Comparison of ENCODE assay signal across 16 cellular contexts in genomic region chr13:106331116-106331515, GRCh38.
DNase-seq lines count a peak whose midpoint lies in the region; ATAC-seq and TF ChIP-seq lines count a peak whose summit lies in the region.
"Had no signal": no experiment of that assay in that cellular context is flagged by ENCODE, and none has a peak within 500 bp of the region (broad histone marks: within the 10 kb centered on the region; RNA-seq: fewer than 3 reads in every experiment).

No MANE protein-coding gene starts in this region.

- CTCF ChIA-PET in CD8-positive, alpha-beta T cell (lab: Charles Lee) = no interaction called here

- peak; percentile 13 for DNase-seq in Ammon's horn (ENCODE audit: low spot score)
- DNase-seq in COLO668 (lab: John Stamatoyannopoulos, UW; ENCODE audit: unreplicated experiment) = peak; percentile 75
- peak; percentile 7 for DNase-seq in inferior parietal cortex (ENCODE audit: extremely low spot score)
- DNase-seq in stimulated activated effector memory CD8-positive, alpha-beta T cell treated with anti-CD3 and anti-CD28 coated beads, Interleukin-12 subunit alpha, Interleukin-12 subunit beta, amount 100 ng/mL, for 72 hours (ENCODE audit: low spot score in 2 of 2) = no peak
- no peak for DNase-seq in activated naive CD4-positive, alpha-beta T cell (lab: John Stamatoyannopoulos, UW)
- no peak for DNase-seq in SW 1271 (lab: John Stamatoyannopoulos, UW)
- no peak for DNase-seq in CD8-positive, alpha-beta T cell
- DNase-seq: ACHN; Calu3; CD4-positive, alpha-beta T cell; GF-D8; KBM-7 had no signal

- no peak overlapping the region for H3K4me3 ChIP-seq in CD8-positive, alpha-beta T cell (ENCODE audit: low read depth, low read length)
- H3K4me3 ChIP-seq: HAP-1 had no signal

- H3K27ac Mint-ChIP-seq in stimulated activated effector memory CD8-positive, alpha-beta T cell treated with anti-CD3 and anti-CD28 coated beads, Interleukin-12 subunit alpha, Interleukin-12 subunit beta, amount 100 ng/mL, for 72 hours = no peak overlapping the region
- H3K27ac Mint-ChIP-seq in CD8-positive, alpha-beta T cell = no peak overlapping the region
- H3K27ac Mint-ChIP-seq: CD4-positive, alpha-beta T cell; IgD-negative memory B cell had no signal

- POLR2A ChIA-PET in CD8-positive, alpha-beta T cell (lab: Charles Lee) = no interaction called here

- H3K27me3 Mint-ChIP-seq in CD8-positive, alpha-beta T cell (ENCODE audit: low read depth) = no peaks in the 10 kb centered on the region
- H3K27me3 Mint-ChIP-seq: CD4-positive, alpha-beta T cell; IgD-negative memory B cell had no signal

- no peak for TF ChIP-seq CTCF in CD8-positive, alpha-beta T cell (IDR thresholded peaks at IDR 0.05)

- H3K36me3 ChIP-seq in CD8-positive, alpha-beta T cell (ENCODE audit: insufficient read depth, low read length) = no peaks in the 10 kb centered on the region
- H3K36me3 ChIP-seq: HAP-1 had no signal

- no peaks in the 10 kb centered on the region for H3K36me3 Mint-ChIP-seq in stimulated activated effector memory CD8-positive, alpha-beta T cell treated with anti-CD3 and anti-CD28 coated beads, Interleukin-12 subunit alpha, Interleukin-12 subunit beta, amount 100 ng/mL, for 72 hours
- no peaks in the 10 kb centered on the region for H3K36me3 Mint-ChIP-seq in CD8-positive, alpha-beta T cell
- H3K36me3 Mint-ChIP-seq: IgD-negative memory B cell had no signal

- no peaks in the 10 kb centered on the region for H3K9me3 ChIP-seq in CD8-positive, alpha-beta T cell (ENCODE audit: low read length)
- H3K9me3 ChIP-seq: HAP-1 had no signal

- H3K4me3 Mint-ChIP-seq in stimulated activated effector memory CD8-positive, alpha-beta T cell treated with anti-CD3 and anti-CD28 coated beads, Interleukin-12 subunit alpha, Interleukin-12 subunit beta, amount 100 ng/mL, for 72 hours = no peak overlapping the region
- no peak overlapping the region for H3K4me3 Mint-ChIP-seq in CD8-positive, alpha-beta T cell
- H3K4me3 Mint-ChIP-seq: CD4-positive, alpha-beta T cell; IgD-negative memory B cell had no signal

- no peak overlapping the region for H3K27ac ChIP-seq in CD8-positive, alpha-beta T cell (ENCODE audit: low read depth, low read length)
- H3K27ac ChIP-seq: C4-2B had no signal

- H3K4me1 Mint-ChIP-seq in stimulated activated effector memory CD8-positive, alpha-beta T cell treated with anti-CD3 and anti-CD28 coated beads, Interleukin-12 subunit alpha, Interleukin-12 subunit beta, amount 100 ng/mL, for 72 hours = no peaks in the 10 kb centered on the region
- H3K4me1 Mint-ChIP-seq in CD8-positive, alpha-beta T cell (ENCODE audit: low read depth) = no peaks in the 10 kb centered on the region
- H3K4me1 Mint-ChIP-seq: IgD-negative memory B cell had no signal

- intact Hi-C loops in CD8-positive, alpha-beta T cell (cut with DNase I, micrococcal nuclease) = no loop called here

- no peaks in the 10 kb centered on the region for H3K9me3 Mint-ChIP-seq in stimulated activated effector memory CD8-positive, alpha-beta T cell treated with anti-CD3 and anti-CD28 coated beads, Interleukin-12 subunit alpha, Interleukin-12 subunit beta, amount 100 ng/mL, for 72 hours
- no peaks in the 10 kb centered on the region for H3K9me3 Mint-ChIP-seq in CD8-positive, alpha-beta T cell
- H3K9me3 Mint-ChIP-seq: IgD-negative memory B cell had no signal

- peaks cover 3% of the 10 kb centered on the region for H3K27me3 ChIP-seq in CD8-positive, alpha-beta T cell (ENCODE audit: insufficient read depth, low read length)

- ATAC-seq in stimulated activated effector memory CD8-positive, alpha-beta T cell treated with anti-CD3 and anti-CD28 coated beads, Interleukin-12 subunit alpha, Interleukin-12 subunit beta, amount 100 ng/mL, for 72 hours = peak; percentile 13
- no peak for ATAC-seq in CD8-positive, alpha-beta T cell
- ATAC-seq: HepG2 had no signal

- no peaks in the 10 kb centered on the region for H3K4me1 ChIP-seq in CD8-positive, alpha-beta T cell (ENCODE audit: insufficient read depth, low read length)

Comparison
In these comparisons a context has a peak if more than half of its experiments do, and no peak if none do; other contexts are left out.
1. DNase-seq: peak in Ammon's horn (single experiment), COLO668 (single experiment) and inferior parietal cortex (single experiment); none in stimulated activated effector memory CD8-positive, alpha-beta T cell treated with anti-CD3 and anti-CD28 coated beads, Interleukin-12 subunit alpha, Interleukin-12 subunit beta, amount 100 ng/mL, for 72 hours (0 of 2), activated naive CD4-positive, alpha-beta T cell (0 of 4), SW 1271 (0 of 2) and CD8-positive, alpha-beta T cell (0 of 7).